Comparison of ENCODE assay signal across 1 cellular context in the genomic region with DNA sequence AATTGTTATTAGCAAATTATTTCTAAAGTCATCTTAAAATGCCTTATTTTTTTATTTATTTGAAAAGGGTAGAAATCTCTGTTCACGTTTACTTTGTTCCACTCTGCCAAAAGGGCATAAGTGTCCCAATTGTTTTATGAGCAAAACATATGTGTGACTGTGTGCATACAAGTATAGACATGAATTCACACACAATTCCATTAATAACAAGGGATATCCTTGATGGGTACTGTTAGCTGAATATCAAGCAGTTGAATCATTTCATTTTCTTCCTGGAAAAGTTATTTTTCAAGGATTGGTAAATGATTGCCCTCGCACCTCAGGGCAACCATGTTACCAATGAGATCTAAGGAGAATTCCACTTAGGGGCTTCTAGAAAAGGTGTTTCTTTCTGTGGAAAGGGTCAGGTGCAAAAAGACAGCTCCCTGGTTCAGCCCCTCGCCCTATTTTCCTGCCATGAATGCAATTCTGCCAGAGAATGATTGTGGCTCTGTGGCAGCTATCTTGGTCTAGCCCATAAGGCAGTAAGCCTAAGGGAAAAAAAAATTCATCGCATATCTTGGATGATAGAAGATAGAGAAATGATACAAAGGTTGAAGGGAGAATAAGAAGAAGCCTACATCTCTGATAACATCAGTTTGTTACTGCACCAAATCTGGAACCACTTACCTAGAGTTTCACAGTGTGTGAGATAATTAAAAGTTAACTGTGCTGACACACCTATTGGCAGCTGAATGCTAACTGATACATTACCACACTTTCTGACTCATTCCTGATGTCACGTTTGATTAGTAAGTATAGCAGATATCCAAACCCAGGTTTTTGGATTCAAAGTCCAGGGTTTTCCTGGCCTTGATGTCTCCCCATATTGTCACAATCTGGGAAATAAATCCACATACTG.
TF ChIP-seq lines count a peak whose summit lies in the region.

No MANE protein-coding gene starts in this region.

TF ChIP-seq in GM23338, 12 proteins besides CTCF, POLR2A, EP300 and RAD21 (continued from another document):
- TF ChIP-seq, protein P1, sequence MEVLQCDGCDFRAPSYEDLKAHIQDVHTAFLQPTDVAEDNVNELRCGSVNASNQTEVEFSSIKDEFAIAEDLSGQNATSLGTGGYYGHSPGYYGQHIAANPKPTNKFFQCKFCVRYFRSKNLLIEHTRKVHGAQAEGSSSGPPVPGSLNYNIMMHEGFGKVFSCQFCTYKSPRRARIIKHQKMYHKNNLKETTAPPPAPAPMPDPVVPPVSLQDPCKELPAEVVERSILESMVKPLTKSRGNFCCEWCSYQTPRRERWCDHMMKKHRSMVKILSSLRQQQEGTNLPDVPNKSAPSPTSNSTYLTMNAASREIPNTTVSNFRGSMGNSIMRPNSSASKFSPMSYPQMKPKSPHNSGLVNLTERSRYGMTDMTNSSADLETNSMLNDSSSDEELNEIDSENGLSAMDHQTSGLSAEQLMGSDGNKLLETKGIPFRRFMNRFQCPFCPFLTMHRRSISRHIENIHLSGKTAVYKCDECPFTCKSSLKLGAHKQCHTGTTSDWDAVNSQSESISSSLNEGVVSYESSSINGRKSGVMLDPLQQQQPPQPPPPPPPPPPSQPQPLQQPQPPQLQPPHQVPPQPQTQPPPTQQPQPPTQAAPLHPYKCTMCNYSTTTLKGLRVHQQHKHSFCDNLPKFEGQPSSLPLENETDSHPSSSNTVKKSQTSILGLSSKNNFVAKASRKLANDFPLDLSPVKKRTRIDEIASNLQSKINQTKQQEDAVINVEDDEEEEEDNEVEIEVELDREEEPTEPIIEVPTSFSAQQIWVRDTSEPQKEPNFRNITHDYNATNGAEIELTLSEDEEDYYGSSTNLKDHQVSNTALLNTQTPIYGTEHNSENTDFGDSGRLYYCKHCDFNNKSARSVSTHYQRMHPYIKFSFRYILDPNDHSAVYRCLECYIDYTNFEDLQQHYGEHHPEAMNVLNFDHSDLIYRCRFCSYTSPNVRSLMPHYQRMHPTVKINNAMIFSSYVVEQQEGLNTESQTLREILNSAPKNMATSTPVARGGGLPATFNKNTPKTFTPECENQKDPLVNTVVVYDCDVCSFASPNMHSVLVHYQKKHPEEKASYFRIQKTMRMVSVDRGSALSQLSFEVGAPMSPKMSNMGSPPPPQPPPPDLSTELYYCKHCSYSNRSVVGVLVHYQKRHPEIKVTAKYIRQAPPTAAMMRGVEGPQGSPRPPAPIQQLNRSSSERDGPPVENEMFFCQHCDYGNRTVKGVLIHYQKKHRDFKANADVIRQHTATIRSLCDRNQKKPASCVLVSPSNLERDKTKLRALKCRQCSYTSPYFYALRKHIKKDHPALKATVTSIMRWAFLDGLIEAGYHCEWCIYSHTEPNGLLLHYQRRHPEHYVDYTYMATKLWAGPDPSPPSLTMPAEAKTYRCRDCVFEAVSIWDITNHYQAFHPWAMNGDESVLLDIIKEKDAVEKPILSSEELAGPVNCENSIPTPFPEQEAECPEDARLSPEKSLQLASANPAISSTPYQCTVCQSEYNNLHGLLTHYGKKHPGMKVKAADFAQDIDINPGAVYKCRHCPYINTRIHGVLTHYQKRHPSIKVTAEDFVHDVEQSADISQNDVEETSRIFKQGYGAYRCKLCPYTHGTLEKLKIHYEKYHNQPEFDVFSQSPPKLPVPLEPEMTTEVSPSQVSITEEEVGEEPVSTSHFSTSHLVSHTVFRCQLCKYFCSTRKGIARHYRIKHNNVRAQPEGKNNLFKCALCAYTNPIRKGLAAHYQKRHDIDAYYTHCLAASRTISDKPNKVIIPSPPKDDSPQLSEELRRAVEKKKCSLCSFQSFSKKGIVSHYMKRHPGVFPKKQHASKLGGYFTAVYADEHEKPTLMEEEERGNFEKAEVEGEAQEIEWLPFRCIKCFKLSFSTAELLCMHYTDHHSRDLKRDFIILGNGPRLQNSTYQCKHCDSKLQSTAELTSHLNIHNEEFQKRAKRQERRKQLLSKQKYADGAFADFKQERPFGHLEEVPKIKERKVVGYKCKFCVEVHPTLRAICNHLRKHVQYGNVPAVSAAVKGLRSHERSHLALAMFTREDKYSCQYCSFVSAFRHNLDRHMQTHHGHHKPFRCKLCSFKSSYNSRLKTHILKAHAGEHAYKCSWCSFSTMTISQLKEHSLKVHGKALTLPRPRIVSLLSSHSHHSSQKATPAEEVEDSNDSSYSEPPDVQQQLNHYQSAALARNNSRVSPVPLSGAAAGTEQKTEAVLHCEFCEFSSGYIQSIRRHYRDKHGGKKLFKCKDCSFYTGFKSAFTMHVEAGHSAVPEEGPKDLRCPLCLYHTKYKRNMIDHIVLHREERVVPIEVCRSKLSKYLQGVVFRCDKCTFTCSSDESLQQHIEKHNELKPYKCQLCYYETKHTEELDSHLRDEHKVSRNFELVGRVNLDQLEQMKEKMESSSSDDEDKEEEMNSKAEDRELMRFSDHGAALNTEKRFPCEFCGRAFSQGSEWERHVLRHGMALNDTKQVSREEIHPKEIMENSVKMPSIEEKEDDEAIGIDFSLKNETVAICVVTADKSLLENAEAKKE (CRISPR knock-in tag; IDR thresholded peaks at IDR 0.05) = no peak
- TF ChIP-seq, protein P2, sequence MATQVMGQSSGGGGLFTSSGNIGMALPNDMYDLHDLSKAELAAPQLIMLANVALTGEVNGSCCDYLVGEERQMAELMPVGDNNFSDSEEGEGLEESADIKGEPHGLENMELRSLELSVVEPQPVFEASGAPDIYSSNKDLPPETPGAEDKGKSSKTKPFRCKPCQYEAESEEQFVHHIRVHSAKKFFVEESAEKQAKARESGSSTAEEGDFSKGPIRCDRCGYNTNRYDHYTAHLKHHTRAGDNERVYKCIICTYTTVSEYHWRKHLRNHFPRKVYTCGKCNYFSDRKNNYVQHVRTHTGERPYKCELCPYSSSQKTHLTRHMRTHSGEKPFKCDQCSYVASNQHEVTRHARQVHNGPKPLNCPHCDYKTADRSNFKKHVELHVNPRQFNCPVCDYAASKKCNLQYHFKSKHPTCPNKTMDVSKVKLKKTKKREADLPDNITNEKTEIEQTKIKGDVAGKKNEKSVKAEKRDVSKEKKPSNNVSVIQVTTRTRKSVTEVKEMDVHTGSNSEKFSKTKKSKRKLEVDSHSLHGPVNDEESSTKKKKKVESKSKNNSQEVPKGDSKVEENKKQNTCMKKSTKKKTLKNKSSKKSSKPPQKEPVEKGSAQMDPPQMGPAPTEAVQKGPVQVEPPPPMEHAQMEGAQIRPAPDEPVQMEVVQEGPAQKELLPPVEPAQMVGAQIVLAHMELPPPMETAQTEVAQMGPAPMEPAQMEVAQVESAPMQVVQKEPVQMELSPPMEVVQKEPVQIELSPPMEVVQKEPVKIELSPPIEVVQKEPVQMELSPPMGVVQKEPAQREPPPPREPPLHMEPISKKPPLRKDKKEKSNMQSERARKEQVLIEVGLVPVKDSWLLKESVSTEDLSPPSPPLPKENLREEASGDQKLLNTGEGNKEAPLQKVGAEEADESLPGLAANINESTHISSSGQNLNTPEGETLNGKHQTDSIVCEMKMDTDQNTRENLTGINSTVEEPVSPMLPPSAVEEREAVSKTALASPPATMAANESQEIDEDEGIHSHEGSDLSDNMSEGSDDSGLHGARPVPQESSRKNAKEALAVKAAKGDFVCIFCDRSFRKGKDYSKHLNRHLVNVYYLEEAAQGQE (IDR thresholded peaks at IDR 0.05; ENCODE audit: unreplicated experiment) = no peak
- TF ChIP-seq EZH2phosphoT487 (IDR thresholded peaks at IDR 0.05; ENCODE audit: unreplicated experiment) (no peak), ZNF331 (CRISPR knock-in tag; IDR thresholded peaks at IDR 0.05; ENCODE audit: low read depth) (no peak), NANOG (IDR thresholded peaks at IDR 0.05; ENCODE audit: borderline replicate concordance) (no peak), STAT1 (IDR thresholded peaks at IDR 0.05; ENCODE audit: unreplicated experiment) (no peak), EZH2 (IDR thresholded peaks at IDR 0.05; ENCODE audit: low read depth, unreplicated experiment) (no peak)
- TF ChIP-seq, protein P3, sequence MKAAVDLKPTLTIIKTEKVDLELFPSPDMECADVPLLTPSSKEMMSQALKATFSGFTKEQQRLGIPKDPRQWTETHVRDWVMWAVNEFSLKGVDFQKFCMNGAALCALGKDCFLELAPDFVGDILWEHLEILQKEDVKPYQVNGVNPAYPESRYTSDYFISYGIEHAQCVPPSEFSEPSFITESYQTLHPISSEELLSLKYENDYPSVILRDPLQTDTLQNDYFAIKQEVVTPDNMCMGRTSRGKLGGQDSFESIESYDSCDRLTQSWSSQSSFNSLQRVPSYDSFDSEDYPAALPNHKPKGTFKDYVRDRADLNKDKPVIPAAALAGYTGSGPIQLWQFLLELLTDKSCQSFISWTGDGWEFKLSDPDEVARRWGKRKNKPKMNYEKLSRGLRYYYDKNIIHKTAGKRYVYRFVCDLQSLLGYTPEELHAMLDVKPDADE (IDR thresholded peaks at IDR 0.05) = no peak
TF ChIP-seq in GM23338: peak in this region for 0.
